Comparison of ENCODE assay signal across 25 cellular contexts in genomic region chr2:144117079-144117478, GRCh38.
"Had no signal": no experiment of that assay in that cellular context is flagged by ENCODE, and none has a peak within 500 bp of the region (broad histone marks: within the 10 kb centered on the region; RNA-seq: fewer than 3 reads in every experiment).

No MANE protein-coding gene starts in this region.

- H2AFZ ChIP-seq: hepatocyte had no signal

- H3K4me3 Mint-ChIP-seq: activated naive CD8-positive, alpha-beta T cell; central memory CD8-positive, alpha-beta T cell; effector memory CD8-positive, alpha-beta T cell; immature natural killer cell; naive thymus-derived CD4-positive, alpha-beta T cell; stimulated activated naive B cell treated with anti-CD40 and anti-IgM and Interleukin-4, amounts not matched to agents 10 μg/mL and 1 μg/mL and 100 μg/mL, for 72 hours; WTC11 had no signal

- H3K9me3 Mint-ChIP-seq: central memory CD8-positive, alpha-beta T cell; effector memory CD8-positive, alpha-beta T cell; immature natural killer cell had no signal

- DNase-seq: activated CD4-positive, alpha-beta T cell treated with anti-CD3 and anti-CD28 coated beads for 48 hours; activated gamma-delta T cell treated with Interleukin-2 at 50 U/mL for 16 hours; activated T-cell treated with anti-CD3 and anti-CD28 coated beads, Interleukin-2, amount 50 U/mL, for 48 hours; amniotic stem cell; dorsolateral prefrontal cortex; effector memory CD8-positive, alpha-beta T cell; glutamatergic neuron; immature natural killer cell; lower lobe of right lung; naive thymus-derived CD4-positive, alpha-beta T cell; retina; sigmoid colon; SK-N-SH; stimulated activated CD4-positive, alpha-beta T cell treated with anti-CD3 and anti-CD28 coated beads, Interleukin-15, amount 100 ng/mL, for 24 hours; stimulated activated naive B cell treated with anti-CD40 and anti-IgM and Interleukin-4, amounts not matched to agents 10 μg/mL and 1 μg/mL and 100 μg/mL, for 72 hours; tibial artery had no signal

- H3K27ac Mint-ChIP-seq: activated naive CD8-positive, alpha-beta T cell; immature natural killer cell; naive thymus-derived CD4-positive, alpha-beta T cell; progenitor cell of endocrine pancreas; stimulated activated naive B cell treated with anti-CD40 and anti-IgM and Interleukin-4, amounts not matched to agents 10 μg/mL and 1 μg/mL and 100 μg/mL, for 72 hours; WTC11 had no signal

- ATAC-seq: effector memory CD8-positive, alpha-beta T cell; left lobe of liver; lower lobe of right lung; naive thymus-derived CD4-positive, alpha-beta T cell; stimulated activated naive B cell treated with anti-CD40 and anti-IgM and Interleukin-4, amounts not matched to agents 10 μg/mL and 1 μg/mL and 100 μg/mL, for 72 hours; WTC11 had no signal

- H3K4me1 Mint-ChIP-seq: central memory CD8-positive, alpha-beta T cell; immature natural killer cell; naive thymus-derived CD4-positive, alpha-beta T cell had no signal

- H3K27ac ChIP-seq: breast epithelium, dorsolateral prefrontal cortex, esophagus muscularis mucosa, hepatocyte, lower lobe of right lung, sigmoid colon, tibial artery had no signal

- H3K9me3 ChIP-seq: breast epithelium, esophagus muscularis mucosa, lower lobe of right lung, sigmoid colon, SK-N-SH, tibial artery had no signal

- H3K27me3 Mint-ChIP-seq: activated naive CD8-positive, alpha-beta T cell; central memory CD8-positive, alpha-beta T cell; effector memory CD8-positive, alpha-beta T cell; naive thymus-derived CD4-positive, alpha-beta T cell; progenitor cell of endocrine pancreas; stimulated activated naive B cell treated with anti-CD40 and anti-IgM and Interleukin-4, amounts not matched to agents 10 μg/mL and 1 μg/mL and 100 μg/mL, for 72 hours had no signal

- H3K27me3 ChIP-seq: breast epithelium, dorsolateral prefrontal cortex, esophagus muscularis mucosa, hepatocyte, sigmoid colon, tibial artery had no signal

- H3K4me2 ChIP-seq: hepatocyte, SK-N-SH, smooth muscle cell had no signal

- H3K4me3 ChIP-seq: breast epithelium, dorsolateral prefrontal cortex, esophagus muscularis mucosa, hepatocyte, lower lobe of right lung, sigmoid colon, smooth muscle cell, tibial artery had no signal

- H3K79me2 ChIP-seq: hepatocyte had no signal

- H3K4me1 ChIP-seq: breast epithelium, esophagus muscularis mucosa, lower lobe of right lung, sigmoid colon, tibial artery had no signal

- H3K36me3 ChIP-seq: breast epithelium, esophagus muscularis mucosa, lower lobe of right lung, sigmoid colon, tibial artery had no signal

- H3K9ac ChIP-seq: SK-N-SH had no signal
